Comparison of ENCODE assay signal across 11 cellular contexts in genomic region chr20:48164034-48164433, GRCh38.
"Had no signal": no experiment of that assay in that cellular context is flagged by ENCODE, and none has a peak within 500 bp of the region (broad histone marks: within the 10 kb centered on the region; RNA-seq: fewer than 3 reads in every experiment).

No MANE protein-coding gene starts in this region.

- H3K36me3 Mint-ChIP-seq: naive thymus-derived CD8-positive, alpha-beta T cell had no signal

- DNase-seq: effector memory CD8-positive, alpha-beta T cell; gastrocnemius medialis; heart right ventricle; hypothalamus; mammary epithelial cell; naive thymus-derived CD8-positive, alpha-beta T cell; occipital lobe; stimulated activated CD4-positive, alpha-beta T cell treated with anti-CD3 and anti-CD28 coated beads, Interleukin-2, amount 100 ng/mL, for 24 hours; stimulated activated naive CD4-positive, alpha-beta T cell treated with Interleukin-2 at 50 U/mL for 16 hours had no signal

- H3K27ac Mint-ChIP-seq: effector memory CD8-positive, alpha-beta T cell; naive thymus-derived CD8-positive, alpha-beta T cell had no signal

- ATAC-seq: effector memory CD8-positive, alpha-beta T cell; gastrocnemius medialis; heart right ventricle; left lobe of liver; naive thymus-derived CD8-positive, alpha-beta T cell; sciatic nerve had no signal

- H3K9me3 Mint-ChIP-seq: effector memory CD8-positive, alpha-beta T cell; naive thymus-derived CD8-positive, alpha-beta T cell had no signal

- H3K4me3 Mint-ChIP-seq: effector memory CD8-positive, alpha-beta T cell; naive thymus-derived CD8-positive, alpha-beta T cell had no signal
